Comparison of ENCODE assay signal across 26 cellular contexts in genomic region chr10:108166401-108166800, GRCh38.
"Had no signal": no experiment of that assay in that cellular context is flagged by ENCODE, and none has a peak within 500 bp of the region (broad histone marks: within the 10 kb centered on the region; RNA-seq: fewer than 3 reads in every experiment).

No MANE protein-coding gene starts in this region.

- H3K36me3 ChIP-seq: brain microvascular endothelial cell, esophagus muscularis mucosa, heart right ventricle, ovary, thoracic aorta, uterus had no signal

- H3K27ac ChIP-seq: brain microvascular endothelial cell, esophagus muscularis mucosa, heart right ventricle, ovary, skin epidermis, thoracic aorta, uterus, VCaP had no signal

- H3K27me3 ChIP-seq: brain microvascular endothelial cell, esophagus muscularis mucosa, heart right ventricle, ovary, uterus had no signal

- DNase-seq: activated CD4-positive, alpha-beta T cell treated with anti-CD3 and anti-CD28 coated beads for 4 hours; activated CD4-positive, alpha-beta T cell treated with anti-CD3 and anti-CD28 coated beads, Interleukin-2, amount 50 U/mL, for 4 hours; activated CD8-positive, alpha-beta memory T cell treated with anti-CD3 and anti-CD28 coated beads for 24 hours; activated gamma-delta T cell; activated naive CD4-positive, alpha-beta T cell treated with anti-CD3 and anti-CD28 coated beads, Interleukin-2, amount 10 ng/mL, durations not matched to agents 7 days and 5 days; activated naive CD8-positive, alpha-beta T cell treated with anti-CD3 and anti-CD28 coated beads, Interleukin-2, amount 10 ng/mL, durations not matched to agents 7 days and 5 days; activated T-cell treated with anti-CD3 and anti-CD28 coated beads, Interleukin-2, amount 50 U/mL, for 24 hours; amniotic stem cell; brain microvascular endothelial cell; central memory CD4-positive, alpha-beta T cell; foreskin melanocyte; heart right ventricle; left ventricle myocardium superior; naive B cell; ovary; retina; stimulated activated CD4-positive, alpha-beta T cell treated with anti-CD3 and anti-CD28 coated beads, Interleukin-12 subunit alpha, Interleukin-12 subunit beta, amount 100 ng/mL, for 4 hours; stimulated activated CD4-positive, alpha-beta T cell treated with anti-CD3 and anti-CD28 coated beads, Interleukin-4, amount 100 ng/mL, for 1 hour; T-helper 1 cell; uterus had no signal

- H3K9me3 ChIP-seq: esophagus muscularis mucosa, ovary, thoracic aorta, uterus had no signal

- FAIRE-seq: astrocyte, endothelial cell of umbilical vein had no signal

- H3K4me3 ChIP-seq: esophagus muscularis mucosa, heart right ventricle, ovary, skin epidermis, thoracic aorta, uterus had no signal

- H3K4me1 ChIP-seq: esophagus muscularis mucosa, heart right ventricle, uterus had no signal
